19 cellular contexts compared by ENCODE assay signal in genomic region chr5:83312672-83313071, GRCh38.
DNase-seq lines count a peak whose midpoint lies in the region; ATAC-seq and TF ChIP-seq lines count a peak whose summit lies in the region.
"Had no signal": no experiment of that assay in that cellular context is flagged by ENCODE, and none has a peak within 500 bp of the region (broad histone marks: within the 10 kb centered on the region; RNA-seq: fewer than 3 reads in every experiment).

No MANE protein-coding gene starts in this region.

- no peaks in the 10 kb centered on the region for H3K4me1 Mint-ChIP-seq in endodermal cell

- H2AFZ ChIP-seq in SK-N-SH (ENCODE audit: low read depth), result no peak overlapping the region

- peaks cover 4% of the 10 kb centered on the region for H3K36me3 Mint-ChIP-seq in endodermal cell (ENCODE audit: low read depth)

- no peak overlapping the region for H3K4me2 ChIP-seq in SK-N-SH

- no peak overlapping the region for H3K4me3 Mint-ChIP-seq in endodermal cell
- H3K4me3 Mint-ChIP-seq: activated naive CD4-positive, alpha-beta T cell treated with anti-CD3 and anti-CD28 coated beads for 36 hours had no signal

- H3K4me1 ChIP-seq in SK-N-SH (ENCODE audit: control insufficient read depth in 1 of 2, insufficient read depth in 2 of 2, low read depth in 1 of 2, low read length in 1 of 2) (peaks cover 0 to 6% of the 10 kb centered on the region in 2 experiments; a peak in 2 of 4 replicates), upper lobe of left lung (peaks cover 0 to 5% (median 0%) of the 10 kb centered on the region in 4 donors), endodermal cell (ENCODE audit: control insufficient read depth, insufficient read depth, low read length) (no peaks in the 10 kb centered on the region)
- H3K4me1 ChIP-seq: body of pancreas, esophagus muscularis mucosa had no signal

- no peaks in the 10 kb centered on the region for H3K79me2 ChIP-seq in SK-N-SH (ENCODE audit: insufficient read depth)

- TF ChIP-seq POLR2A in upper lobe of left lung (IDR thresholded peaks at IDR 0.05), result no peak

- no peak for TF ChIP-seq RAD21 in SK-N-SH (IDR thresholded peaks at IDR 0.05; ENCODE audit: low read length)

- H3K9me3 ChIP-seq in SK-N-SH, result no peaks in the 10 kb centered on the region
- peaks cover 0 to 8% (median 2%) of the 10 kb centered on the region in 4 donors for H3K9me3 ChIP-seq in upper lobe of left lung
- H3K9me3 ChIP-seq in endodermal cell (ENCODE audit: control insufficient read depth, low read length), result no peaks in the 10 kb centered on the region
- H3K9me3 ChIP-seq: body of pancreas had no signal

- WGBS in SK-N-SH (ENCODE audit: low lambda C conversion rate), result 100% methylated on average over 2 of the region's 2 CpGs
- WGBS in upper lobe of left lung, 2 donors, result 54 to 61% methylated on average over 2 of the region's 2 CpGs
- 90 to 100% methylated on average over 2 of the region's 2 CpGs for WGBS in endodermal cell (ENCODE audit: insufficient coverage in 1 of 2, insufficient read length in 1 of 2), 2 experiments

- POLR2A ChIA-PET in SK-N-SH (lab: Yijun Ruan, JAX), result no interaction called here

- H3K9ac ChIP-seq in SK-N-SH (no peak overlapping the region), endodermal cell (ENCODE audit: extremely low read depth, low read length, poor library complexity, severe bottlenecking) (no peak overlapping the region)

- H3K9me3 Mint-ChIP-seq in endodermal cell, result peaks cover 10% of the 10 kb centered on the region

- TF ChIP-seq CTCF in SK-N-SH (IDR thresholded peaks at IDR 0.05) (no peak), upper lobe of left lung (IDR thresholded peaks at IDR 0.05) (no peak), endodermal cell (conservative IDR thresholded peaks at IDR 0.05) (no peak)

- H4K20me1 ChIP-seq in SK-N-SH (ENCODE audit: insufficient read depth), result no peaks in the 10 kb centered on the region

- no peak overlapping the region for H3K27ac ChIP-seq in SK-N-SH (ENCODE audit: low read depth in 2 of 2, low read length in 1 of 2)
- H3K27ac ChIP-seq in upper lobe of left lung, result peak overlapping the region; percentile 31 to 73 (median 56)
- no peak overlapping the region for H3K27ac ChIP-seq in endodermal cell (ENCODE audit: low read depth, low read length)
- H3K27ac ChIP-seq: 22Rv1, C4-2B, esophagus muscularis mucosa, RWPE1, thoracic aorta had no signal

- H3K4me3 ChIP-seq in SK-N-SH (ENCODE audit: low read depth in 2 of 2, low read length in 1 of 2) (no peak overlapping the region), upper lobe of left lung (no peak overlapping the region), endodermal cell (ENCODE audit: low read length) (no peak overlapping the region)
- H3K4me3 ChIP-seq: body of pancreas, esophagus muscularis mucosa, skin epidermis, thoracic aorta had no signal

- DNase-seq in SK-N-SH, result no peak
- peak; percentile 99 for DNase-seq in SIG-M5 (lab: John Stamatoyannopoulos, UW)
- DNase-seq in inferior parietal cortex (ENCODE audit: extremely low spot score), result peak; percentile 8
- DNase-seq in upper lobe of left lung, result no peak
- no peak for DNase-seq in endodermal cell
- DNase-seq: activated CD4-positive, alpha-beta T cell treated with anti-CD3 and anti-CD28 coated beads, Interleukin-2, amount 50 U/mL, for 1 hour; activated naive CD4-positive, alpha-beta T cell treated with anti-CD3 and anti-CD28 coated beads for 36 hours; NCI-H774; T1000 had no signal

- CTCF ChIA-PET in SK-N-SH (lab: Yijun Ruan, JAX), result no interaction called here

- no peaks in the 10 kb centered on the region; the same call in 1 of the 2 replicates for H3K9me2 ChIP-seq in SK-N-SH

- H3K27me3 Mint-ChIP-seq in endodermal cell (ENCODE audit: insufficient read depth), result no peaks in the 10 kb centered on the region

- H3K27ac Mint-ChIP-seq in endodermal cell, result no peak overlapping the region
- H3K27ac Mint-ChIP-seq: activated naive CD4-positive, alpha-beta T cell treated with anti-CD3 and anti-CD28 coated beads for 36 hours had no signal

- peaks cover 5% of the 10 kb centered on the region for H3F3A ChIP-seq in SK-N-SH (replicated peaks; ENCODE audit: insufficient read depth)

- TF ChIP-seq EP300 in SK-N-SH (IDR thresholded peaks at IDR 0.05; ENCODE audit: borderline replicate concordance in 1 of 2, low read depth in 1 of 2, low read length in 1 of 2) (no peak), upper lobe of left lung (IDR thresholded peaks at IDR 0.05) (no peak)

- ATAC-seq in SK-N-SH treated with all-trans-retinoic acid at 6 μM for 48 hours (peak; percentile 33; the same call in 1 of the 3 replicates), upper lobe of left lung (ENCODE audit: low FRiP score in 2 of 2) (peak in 1 of 2 donors; percentile 83), GM18907 (IDR thresholded peaks at IDR 0.05; ENCODE audit: unreplicated experiment) (no peak), GM21390 (IDR thresholded peaks at IDR 0.05; ENCODE audit: unreplicated experiment) (no peak)
- ATAC-seq: body of pancreas had no signal

- H3K36me3 ChIP-seq in SK-N-SH (replicated peaks in 1 of 2; ENCODE audit: control insufficient read depth in 1 of 2, insufficient read depth in 2 of 2, low read length in 1 of 2), result no peaks in the 10 kb centered on the region
- no peaks in the 10 kb centered on the region for H3K36me3 ChIP-seq in upper lobe of left lung
- H3K36me3 ChIP-seq in endodermal cell (ENCODE audit: control insufficient read depth, insufficient read depth, low read length), result no peaks in the 10 kb centered on the region
- H3K36me3 ChIP-seq: esophagus muscularis mucosa, thoracic aorta had no signal

- H3K27me3 ChIP-seq in SK-N-SH (ENCODE audit: insufficient read depth) (no peaks in the 10 kb centered on the region), upper lobe of left lung (no peaks in the 10 kb centered on the region), endodermal cell (ENCODE audit: control insufficient read depth, insufficient read depth, low read length, poor library complexity, severe bottlenecking) (no peaks in the 10 kb centered on the region)
- H3K27me3 ChIP-seq: body of pancreas, esophagus muscularis mucosa had no signal

TF ChIP-seq in SK-N-SH treated with all-trans-retinoic acid at 6 μM for 48 hours, 23 proteins besides CTCF, POLR2A, EP300 and RAD21 (continues in another document):
- TF ChIP-seq ZC3H10 (CRISPR knock-in tag; IDR thresholded peaks at IDR 0.05), result no peak
- no peak for TF ChIP-seq RARB (CRISPR knock-in tag; IDR thresholded peaks at IDR 0.05)
- no peak for TF ChIP-seq TCF4 (CRISPR knock-in tag; IDR thresholded peaks at IDR 0.05; ENCODE audit: borderline replicate concordance)
- TF ChIP-seq ZFP30 (CRISPR knock-in tag; IDR thresholded peaks at IDR 0.05), result no peak
- no peak for TF ChIP-seq ISL1 (CRISPR knock-in tag; IDR thresholded peaks at IDR 0.05)
- no peak for TF ChIP-seq ZNF8 (CRISPR knock-in tag; IDR thresholded peaks at IDR 0.05)
- no peak for TF ChIP-seq GLIS3 (CRISPR knock-in tag; IDR thresholded peaks at IDR 0.05)
- no peak for TF ChIP-seq ZFP3 (CRISPR knock-in tag; IDR thresholded peaks at IDR 0.05)
- TF ChIP-seq ESRRG (CRISPR knock-in tag; IDR thresholded peaks at IDR 0.05), result no peak
- TF ChIP-seq, protein P1, sequence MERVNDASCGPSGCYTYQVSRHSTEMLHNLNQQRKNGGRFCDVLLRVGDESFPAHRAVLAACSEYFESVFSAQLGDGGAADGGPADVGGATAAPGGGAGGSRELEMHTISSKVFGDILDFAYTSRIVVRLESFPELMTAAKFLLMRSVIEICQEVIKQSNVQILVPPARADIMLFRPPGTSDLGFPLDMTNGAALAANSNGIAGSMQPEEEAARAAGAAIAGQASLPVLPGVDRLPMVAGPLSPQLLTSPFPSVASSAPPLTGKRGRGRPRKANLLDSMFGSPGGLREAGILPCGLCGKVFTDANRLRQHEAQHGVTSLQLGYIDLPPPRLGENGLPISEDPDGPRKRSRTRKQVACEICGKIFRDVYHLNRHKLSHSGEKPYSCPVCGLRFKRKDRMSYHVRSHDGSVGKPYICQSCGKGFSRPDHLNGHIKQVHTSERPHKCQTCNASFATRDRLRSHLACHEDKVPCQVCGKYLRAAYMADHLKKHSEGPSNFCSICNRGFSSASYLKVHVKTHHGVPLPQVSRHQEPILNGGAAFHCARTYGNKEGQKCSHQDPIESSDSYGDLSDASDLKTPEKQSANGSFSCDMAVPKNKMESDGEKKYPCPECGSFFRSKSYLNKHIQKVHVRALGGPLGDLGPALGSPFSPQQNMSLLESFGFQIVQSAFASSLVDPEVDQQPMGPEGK (CRISPR knock-in tag; IDR thresholded peaks at IDR 0.05; ENCODE audit: borderline replicate concordance), result no peak

TF ChIP-seq in SK-N-SH, 30 proteins besides CTCF, POLR2A, EP300 and RAD21 (continues in another document):
- TF ChIP-seq FOXM1 (IDR thresholded peaks at IDR 0.05; ENCODE audit: low read depth), result no peak
- no peak for TF ChIP-seq TEAD4 (IDR thresholded peaks at IDR 0.05; ENCODE audit: borderline replicate concordance, insufficient read depth)
- no peak for TF ChIP-seq JUND (IDR thresholded peaks at IDR 0.05)
- no peak for TF ChIP-seq MEF2A (IDR thresholded peaks at IDR 0.05; ENCODE audit: borderline replicate concordance, low read depth)
- TF ChIP-seq USF1 (IDR thresholded peaks at IDR 0.05; ENCODE audit: borderline replicate concordance, low read depth), result no peak
- TF ChIP-seq EZH2phosphoT487 (IDR thresholded peaks at IDR 0.05; ENCODE audit: borderline replicate concordance, low read depth), result no peak
- TF ChIP-seq FOXJ3 (CRISPR knock-in tag; IDR thresholded peaks at IDR 0.05), result no peak
- TF ChIP-seq RXRA (IDR thresholded peaks at IDR 0.05; ENCODE audit: borderline replicate concordance, low read depth), result no peak
- TF ChIP-seq NRF1 (IDR thresholded peaks at IDR 0.05; ENCODE audit: low read depth, low read length), result no peak
- no peak for TF ChIP-seq TCF12 (IDR thresholded peaks at IDR 0.05)
- TF ChIP-seq POLR2AphosphoS5 (IDR thresholded peaks at IDR 0.05; ENCODE audit: low read depth, low read length), result no peak
- TF ChIP-seq YY1 (IDR thresholded peaks at IDR 0.05; ENCODE audit: low read depth), result no peak
- no peak for TF ChIP-seq NFIC (IDR thresholded peaks at IDR 0.05; ENCODE audit: borderline replicate concordance)
- no peak for TF ChIP-seq ELF1 (IDR thresholded peaks at IDR 0.05)

Comparison
In these comparisons a context has a peak if more than half of its experiments do, and no peak if none do; other contexts are left out.
1. DNase-seq: peak in SIG-M5 (single experiment) and inferior parietal cortex (single experiment); none in SK-N-SH (single experiment), upper lobe of left lung (0 of 2) and endodermal cell (single experiment).
2. H3K27ac ChIP-seq: peak in upper lobe of left lung (4 of 4); none in SK-N-SH (0 of 2) and endodermal cell (single experiment).